Comparison of ENCODE assay signal across 20 cellular contexts in the genomic region with DNA sequence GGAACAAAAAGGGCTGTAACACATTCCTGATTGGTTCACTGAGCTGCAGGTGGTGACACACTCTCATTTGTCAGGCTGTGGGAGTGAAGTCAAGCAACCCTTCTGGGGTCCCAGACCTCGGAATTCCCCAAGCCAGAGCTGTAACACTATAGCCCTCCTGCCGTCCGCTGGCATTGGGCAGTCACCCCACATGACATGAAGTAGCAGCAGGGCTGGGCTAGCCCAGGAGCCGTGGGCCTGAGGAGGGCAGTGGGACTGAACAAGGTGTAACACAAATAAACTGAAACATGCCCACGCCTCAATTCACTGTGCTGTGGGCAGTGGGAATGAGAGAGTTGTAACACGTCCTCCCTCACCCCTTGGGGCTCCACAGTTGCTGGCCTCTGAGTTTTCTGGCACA.
"Had no signal": no experiment of that assay in that cellular context is flagged by ENCODE, and none has a peak within 500 bp of the region (broad histone marks: within the 10 kb centered on the region; RNA-seq: fewer than 3 reads in every experiment).

No MANE protein-coding gene starts in this region.

- H3K36me3 ChIP-seq: heart left ventricle, lower lobe of right lung, stomach, upper lobe of left lung, vagina had no signal

- DNase-seq: cortex of kidney; dorsolateral prefrontal cortex; effector CD8-positive, alpha-beta T cell; foreskin melanocyte; heart left ventricle; hippocampal formation; kidney glomerular epithelial cell; lower lobe of right lung; mesenchymal stem cell; naive B cell; psoas muscle; retina; stimulated activated naive CD4-positive, alpha-beta T cell; substantia nigra had no signal

- H3K27me3 ChIP-seq: heart left ventricle, stomach, upper lobe of left lung, vagina had no signal

- H3K4me1 ChIP-seq: heart left ventricle, lower lobe of right lung, parathyroid adenoma, psoas muscle, stomach, upper lobe of left lung, vagina had no signal

- ATAC-seq: heart left ventricle, left lobe of liver, psoas muscle, sciatic nerve had no signal

- H3K9me3 ChIP-seq: heart left ventricle, lower lobe of right lung, psoas muscle, upper lobe of left lung, vagina had no signal

- H3K4me3 ChIP-seq: dorsolateral prefrontal cortex, heart left ventricle, lower lobe of right lung, psoas muscle, stomach, upper lobe of left lung, vagina had no signal

- H3K27ac ChIP-seq: dorsolateral prefrontal cortex, heart left ventricle, lower lobe of right lung, parathyroid adenoma, psoas muscle, stomach, upper lobe of left lung, vagina had no signal
